In the genomic region with DNA sequence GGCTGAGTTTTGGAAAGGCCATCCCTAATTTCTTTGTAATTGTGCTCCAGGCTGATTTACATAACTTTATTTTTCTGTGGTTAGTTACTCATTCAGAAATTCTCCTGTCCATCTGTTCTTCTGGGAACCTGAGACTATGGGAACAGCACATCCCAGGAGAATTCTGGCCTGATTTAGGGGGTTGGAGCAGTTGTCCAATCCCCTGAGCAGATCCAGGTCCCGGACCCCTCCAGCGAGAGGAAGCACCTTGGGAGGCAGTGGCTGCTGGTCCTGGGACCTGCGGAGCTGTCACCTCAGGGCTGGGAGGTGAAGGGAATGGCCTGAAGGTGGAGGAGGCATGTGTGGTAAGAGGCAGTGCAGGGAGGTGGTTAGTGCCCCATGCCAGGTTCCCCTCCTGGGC, we compare ENCODE assay signal across 11 cellular contexts. TPM values are rescaled to one million over a fixed set of nuclear protein-coding genes. Genes with fewer than 3 reads are reported as not detected.
A peak's percentile ranks its signal among the peaks of the same experiment; 100 is the strongest.
DNase-seq lines count a peak whose midpoint lies in the region; ATAC-seq and TF ChIP-seq lines count a peak whose summit lies in the region.
"Had no signal": no experiment of that assay in that cellular context is flagged by ENCODE, and none has a peak within 500 bp of the region (broad histone marks: within the 10 kb centered on the region; RNA-seq: fewer than 3 reads in every experiment).

No MANE protein-coding gene starts in this region.

- H3K27me3 Mint-ChIP-seq in T-helper 17 cell = peaks cover 48% of the 10 kb centered on the region

- H3K4me3 ChIP-seq in HEK293 (ENCODE audit: low read depth, low read length) (no peak overlapping the region), right atrium auricular region (no peak overlapping the region), Peyer's patch (no peak overlapping the region)
- H3K4me3 ChIP-seq: body of pancreas had no signal

- no peaks in the 10 kb centered on the region for H3K27me3 ChIP-seq in right atrium auricular region
- no peaks in the 10 kb centered on the region for H3K27me3 ChIP-seq in Peyer's patch
- H3K27me3 ChIP-seq: body of pancreas had no signal

- H3K4me1 ChIP-seq in HEK293 (ENCODE audit: control insufficient read depth, insufficient read depth, low read length) (peaks cover 3% of the 10 kb centered on the region; the same call in 1 of the 2 replicates), right atrium auricular region (peaks cover 0 to 66% of the 10 kb centered on the region in 2 donors), Peyer's patch (peaks cover 0 to 9% (median 0%) of the 10 kb centered on the region in 4 donors)

- CTCF ChIA-PET in HEK293 (lab: Yijun Ruan, JAX) = interaction anchor here (0.6 to 1.5 kb wide), 4 partner anchors 44 to 257 kb away, joined by 4 to 7 read pairs (median 4); no protein-coding TSS in a partner anchor

- ATAC-seq in HG02981 (IDR thresholded peaks at IDR 0.05; ENCODE audit: unreplicated experiment) = no peak
- no peak for ATAC-seq in T-helper 17 cell
- ATAC-seq: body of pancreas; stimulated activated effector memory CD8-positive, alpha-beta T cell treated with anti-CD3 and anti-CD28 coated beads, Interleukin-12 subunit alpha, Interleukin-12 subunit beta, amount 100 ng/mL, for 72 hours had no signal

- DNase-seq in amniotic epithelial cell (ENCODE audit: low read depth) = peak; percentile 93
- no peak for DNase-seq in right atrium auricular region (ENCODE audit: low spot score)
- DNase-seq in stromal cell of bone marrow (ENCODE audit: low read depth) = peak; percentile 69
- DNase-seq in Peyer's patch = no peak
- DNase-seq in T-helper 17 cell = no peak
- no peak for DNase-seq in putamen (ENCODE audit: low spot score)
- DNase-seq: activated CD4-positive, alpha-beta T cell treated with anti-CD3 and anti-CD28 coated beads, Interleukin-2, amount 50 U/mL, for 1 hour; body of pancreas had no signal

- TF ChIP-seq POLR2A in Peyer's patch (IDR thresholded peaks at IDR 0.05) = no peak

- H3K27ac ChIP-seq in HEK293 (ENCODE audit: extremely low read depth, low read depth, low read length) = no peak overlapping the region
- peak overlapping the region; percentile 83 to 86 for H3K27ac ChIP-seq in right atrium auricular region
- H3K27ac ChIP-seq in Peyer's patch = peak overlapping the region in 1 of 4 donors; percentile 52

- H3K9me3 ChIP-seq in HEK293 (ENCODE audit: control insufficient read depth, insufficient read depth, low read depth, low read length) (no peaks in the 10 kb centered on the region), right atrium auricular region (no peaks in the 10 kb centered on the region), Peyer's patch (no peaks in the 10 kb centered on the region), T-helper 17 cell (ENCODE audit: control insufficient read depth, low read length, poor library complexity, severe bottlenecking) (no peaks in the 10 kb centered on the region)
- H3K9me3 ChIP-seq: body of pancreas had no signal

- POLR2A ChIA-PET in HEK293 (lab: Yijun Ruan, JAX) = no interaction called here

- peaks cover 6% of the 10 kb centered on the region for H3K4me1 Mint-ChIP-seq in T-helper 17 cell

- no peak overlapping the region for H3K27ac Mint-ChIP-seq in T-helper 17 cell
- H3K27ac Mint-ChIP-seq: stimulated activated effector memory CD8-positive, alpha-beta T cell treated with anti-CD3 and anti-CD28 coated beads, Interleukin-12 subunit alpha, Interleukin-12 subunit beta, amount 100 ng/mL, for 72 hours had no signal

- H3K36me3 ChIP-seq in HEK293 (ENCODE audit: control insufficient read depth in 2 of 2, insufficient read depth in 1 of 2, low read length in 2 of 2) (no peaks in the 10 kb centered on the region; a peak in 1 of 3 replicates), right atrium auricular region (no peaks in the 10 kb centered on the region), Peyer's patch (no peaks in the 10 kb centered on the region)

- H3K4me3 Mint-ChIP-seq in T-helper 17 cell = no peak overlapping the region
- H3K4me3 Mint-ChIP-seq: stimulated activated effector memory CD8-positive, alpha-beta T cell treated with anti-CD3 and anti-CD28 coated beads, Interleukin-12 subunit alpha, Interleukin-12 subunit beta, amount 100 ng/mL, for 72 hours had no signal

- no peaks in the 10 kb centered on the region for H3K36me3 Mint-ChIP-seq in T-helper 17 cell (ENCODE audit: low read depth)
- H3K36me3 Mint-ChIP-seq: stimulated activated effector memory CD8-positive, alpha-beta T cell treated with anti-CD3 and anti-CD28 coated beads, Interleukin-12 subunit alpha, Interleukin-12 subunit beta, amount 100 ng/mL, for 72 hours had no signal

- no peak for TF ChIP-seq CTCF in HEK293 (tag by site-specific recombination; IDR thresholded peaks at IDR 0.05)
- no peak for TF ChIP-seq CTCF in right atrium auricular region (IDR thresholded peaks at IDR 0.05)
- TF ChIP-seq CTCF in Peyer's patch (IDR thresholded peaks at IDR 0.05) = no peak

TF ChIP-seq in HEK293, 187 proteins besides CTCF, POLR2A, EP300 and RAD21:
- TF ChIP-seq IKZF3 (tag by site-specific recombination; IDR thresholded peaks at IDR 0.05) (no peak), ZNF654 (tag by site-specific recombination; IDR thresholded peaks at IDR 0.05; ENCODE audit: low read depth) (no peak), ZNF341 (tag by site-specific recombination; IDR thresholded peaks at IDR 0.05; ENCODE audit: low read depth) (peak; percentile 64), ZSCAN30 (tag by site-specific recombination; IDR thresholded peaks at IDR 0.05) (no peak), ZEB2 (tag by site-specific recombination; IDR thresholded peaks at IDR 0.05) (no peak)
TF ChIP-seq in HEK293: peak in this region for 1.

RNA-seq across cellular contexts. Expression of a gene that starts 40.4 kb away (rescaled TPM):
- total RNA-seq in right atrium auricular region (100 to 1,000 TPM; 103 to 185 TPM), Peyer's patch (10 to 100 TPM in 3 of 4 donors, 1 to 10 TPM in 1; 7.5 to 23.9 (median 11.8) TPM), T-helper 17 cell (10 to 100 TPM in 1 of 2 donors, 1 to 10 TPM in 1; 1.4 to 24.2 TPM)

Comparison
In these comparisons a context has a peak if more than half of its experiments do, and no peak if none do; other contexts are left out.
1. DNase-seq: peak in amniotic epithelial cell (single experiment) and stromal cell of bone marrow (single experiment); none in right atrium auricular region (single experiment), Peyer's patch (0 of 3), T-helper 17 cell (0 of 3) and putamen (single experiment).
2. RNA of a gene that starts 40.4 kb away (total RNA-seq): 103 to 185 TPM in right atrium auricular region; 1.4 to 24.2 TPM in T-helper 17 cell and 7.5 to 23.9 TPM in Peyer's patch; every median in the first group is over 4 times any median in the second.